In genomic region chr17:82980632-82981031, GRCh38 we compare ENCODE assay signal across 18 cellular contexts.
DNase-seq lines count a peak whose midpoint lies in the region; ATAC-seq, FAIRE-seq and TF ChIP-seq lines count a peak whose summit lies in the region.
"Had no signal": no experiment of that assay in that cellular context is flagged by ENCODE, and none has a peak within 500 bp of the region (broad histone marks: within the 10 kb centered on the region; RNA-seq: fewer than 3 reads in every experiment).

No MANE protein-coding gene starts in this region.

- POLR2A ChIA-PET in activated CD4-positive, alpha-beta T cell treated with anti-CD3 and anti-CD28 coated beads for 36 hours (lab: Charles Lee) = no interaction called here
- POLR2A ChIA-PET in activated B cell treated with CpG ODN at 0.5 μM for 24 hours (lab: Charles Lee) = interaction anchor here (0.6 kb wide), 1 partner anchor 29 kb away, joined by 4 read pairs; no protein-coding TSS in a partner anchor

- no peak overlapping the region for H3K27ac Mint-ChIP-seq in activated CD4-positive, alpha-beta T cell treated with anti-CD3 and anti-CD28 coated beads, Interleukin-2, amount 10 ng/mL, durations not matched to agents 24 days and 14 days
- no peak overlapping the region for H3K27ac Mint-ChIP-seq in activated CD4-positive, alpha-beta T cell treated with anti-CD3 and anti-CD28 coated beads for 36 hours
- H3K27ac Mint-ChIP-seq in activated B cell treated with CpG ODN at 0.5 μM for 24 hours = peak overlapping the region; percentile 50
- no peak overlapping the region for H3K27ac Mint-ChIP-seq in activated naive CD4-positive, alpha-beta T cell treated with anti-CD3 and anti-CD28 coated beads, Interleukin-2, amount 10 ng/mL, durations not matched to agents 7 days and 5 days

- H3K4me3 Mint-ChIP-seq in activated CD4-positive, alpha-beta T cell treated with anti-CD3 and anti-CD28 coated beads, Interleukin-2, amount 10 ng/mL, durations not matched to agents 24 days and 14 days = no peak overlapping the region
- H3K4me3 Mint-ChIP-seq in activated CD4-positive, alpha-beta T cell treated with anti-CD3 and anti-CD28 coated beads for 36 hours = no peak overlapping the region
- no peak overlapping the region for H3K4me3 Mint-ChIP-seq in activated B cell treated with CpG ODN at 0.5 μM for 24 hours
- no peak overlapping the region for H3K4me3 Mint-ChIP-seq in activated naive CD4-positive, alpha-beta T cell treated with anti-CD3 and anti-CD28 coated beads, Interleukin-2, amount 10 ng/mL, durations not matched to agents 7 days and 5 days

- no peaks in the 10 kb centered on the region for H3K9me3 Mint-ChIP-seq in activated CD4-positive, alpha-beta T cell treated with anti-CD3 and anti-CD28 coated beads, Interleukin-2, amount 10 ng/mL, durations not matched to agents 24 days and 14 days
- H3K9me3 Mint-ChIP-seq in activated CD4-positive, alpha-beta T cell treated with anti-CD3 and anti-CD28 coated beads for 36 hours (ENCODE audit: low read depth) = no peaks in the 10 kb centered on the region
- no peaks in the 10 kb centered on the region for H3K9me3 Mint-ChIP-seq in activated B cell treated with CpG ODN at 0.5 μM for 24 hours
- peaks cover 5% of the 10 kb centered on the region for H3K9me3 Mint-ChIP-seq in activated naive CD4-positive, alpha-beta T cell treated with anti-CD3 and anti-CD28 coated beads, Interleukin-2, amount 10 ng/mL, durations not matched to agents 7 days and 5 days

- CTCF ChIA-PET in activated CD4-positive, alpha-beta T cell treated with anti-CD3 and anti-CD28 coated beads for 36 hours (lab: Charles Lee) = no interaction called here
- CTCF ChIA-PET in activated B cell treated with CpG ODN at 0.5 μM for 24 hours (lab: Charles Lee) = no interaction called here
- CTCF ChIA-PET in activated naive CD4-positive, alpha-beta T cell treated with anti-CD3 and anti-CD28 coated beads, Interleukin-2, amount 10 ng/mL, durations not matched to agents 7 days and 5 days (lab: Charles Lee) = no interaction called here

- ATAC-seq in activated CD4-positive, alpha-beta T cell treated with anti-CD3 and anti-CD28 coated beads for 36 hours = no peak
- ATAC-seq in activated B cell treated with CpG ODN at 0.5 μM for 24 hours (ENCODE audit: low read depth) (peak; percentile 84), HG03432 (IDR thresholded peaks at IDR 0.05; ENCODE audit: unreplicated experiment) (no peak)
- ATAC-seq: HepG2 had no signal

- peaks cover 26% of the 10 kb centered on the region for H3K4me1 Mint-ChIP-seq in activated CD4-positive, alpha-beta T cell treated with anti-CD3 and anti-CD28 coated beads, Interleukin-2, amount 10 ng/mL, durations not matched to agents 24 days and 14 days
- H3K4me1 Mint-ChIP-seq in activated CD4-positive, alpha-beta T cell treated with anti-CD3 and anti-CD28 coated beads for 36 hours = peaks cover 29% of the 10 kb centered on the region
- peaks cover 36% of the 10 kb centered on the region for H3K4me1 Mint-ChIP-seq in activated B cell treated with CpG ODN at 0.5 μM for 24 hours
- peaks cover 51% of the 10 kb centered on the region for H3K4me1 Mint-ChIP-seq in activated naive CD4-positive, alpha-beta T cell treated with anti-CD3 and anti-CD28 coated beads, Interleukin-2, amount 10 ng/mL, durations not matched to agents 7 days and 5 days

- peaks cover 5% of the 10 kb centered on the region for H3K36me3 Mint-ChIP-seq in activated CD4-positive, alpha-beta T cell treated with anti-CD3 and anti-CD28 coated beads, Interleukin-2, amount 10 ng/mL, durations not matched to agents 24 days and 14 days (ENCODE audit: low read depth)
- peaks cover 6% of the 10 kb centered on the region for H3K36me3 Mint-ChIP-seq in activated CD4-positive, alpha-beta T cell treated with anti-CD3 and anti-CD28 coated beads for 36 hours (ENCODE audit: low read depth)
- no peaks in the 10 kb centered on the region for H3K36me3 Mint-ChIP-seq in activated B cell treated with CpG ODN at 0.5 μM for 24 hours (ENCODE audit: low read depth)
- peaks cover 8% of the 10 kb centered on the region for H3K36me3 Mint-ChIP-seq in activated naive CD4-positive, alpha-beta T cell treated with anti-CD3 and anti-CD28 coated beads, Interleukin-2, amount 10 ng/mL, durations not matched to agents 7 days and 5 days

- no peak for TF ChIP-seq CTCF in activated B cell treated with CpG ODN at 0.5 μM for 24 hours (IDR thresholded peaks at IDR 0.05)

- no peaks in the 10 kb centered on the region for H3K27me3 Mint-ChIP-seq in activated CD4-positive, alpha-beta T cell treated with anti-CD3 and anti-CD28 coated beads, Interleukin-2, amount 10 ng/mL, durations not matched to agents 24 days and 14 days
- no peaks in the 10 kb centered on the region for H3K27me3 Mint-ChIP-seq in activated CD4-positive, alpha-beta T cell treated with anti-CD3 and anti-CD28 coated beads for 36 hours
- no peaks in the 10 kb centered on the region for H3K27me3 Mint-ChIP-seq in activated B cell treated with CpG ODN at 0.5 μM for 24 hours
- peaks cover 4% of the 10 kb centered on the region for H3K27me3 Mint-ChIP-seq in activated naive CD4-positive, alpha-beta T cell treated with anti-CD3 and anti-CD28 coated beads, Interleukin-2, amount 10 ng/mL, durations not matched to agents 7 days and 5 days
- H3K27me3 Mint-ChIP-seq: CD4-positive, alpha-beta memory T cell had no signal

- DNase-seq in activated CD4-positive, alpha-beta T cell treated with anti-CD3 and anti-CD28 coated beads, Interleukin-2, amount 10 ng/mL, durations not matched to agents 24 days and 14 days = peak; percentile 45
- no peak for DNase-seq in activated CD4-positive, alpha-beta T cell treated with anti-CD3 and anti-CD28 coated beads for 36 hours
- DNase-seq in activated B cell treated with CpG ODN at 0.5 μM for 24 hours = no peak
- peak; percentile 8 for DNase-seq in iPS-NIHi7 (ENCODE audit: extremely low spot score)
- no peak for DNase-seq in NCI-H1092 treated with DMSO at 0.1 percent for 48 hours (lab: John Stamatoyannopoulos, UW)
- DNase-seq in urothelium cell line (ENCODE audit: low spot score) = no peak
- no peak for DNase-seq in activated naive CD4-positive, alpha-beta T cell treated with anti-CD3 and anti-CD28 coated beads, Interleukin-2, amount 10 ng/mL, durations not matched to agents 7 days and 5 days
- DNase-seq: CD4-positive, alpha-beta memory T cell; DMS153; NCI-H1048; NCI-H146; NCI-H2029 treated with DMSO at 0.1 percent for 48 hours; NCI-H2171; NCI-H526 had no signal

- FAIRE-seq in urothelium cell line (lab: Jason Lieb, UNC) = no peak
- FAIRE-seq: GM12892, H1, HepG2 had no signal

- intact Hi-C loops in activated CD4-positive, alpha-beta T cell treated with anti-CD3 and anti-CD28 coated beads, Interleukin-2, amount 10 ng/mL, durations not matched to agents 24 days and 14 days (cut with micrococcal nuclease) = no loop called here
- intact Hi-C loops in activated CD4-positive, alpha-beta T cell treated with anti-CD3 and anti-CD28 coated beads for 36 hours (cut with DNase I, micrococcal nuclease) = no loop called here
- intact Hi-C loops in activated B cell treated with CpG ODN at 0.5 μM for 24 hours (cut with micrococcal nuclease) = no loop called here

Comparison
In these comparisons a context has a peak if more than half of its experiments do, and no peak if none do; other contexts are left out.
1. DNase-seq: peak in activated CD4-positive, alpha-beta T cell treated with anti-CD3 and anti-CD28 coated beads, Interleukin-2, amount 10 ng/mL, durations not matched to agents 24 days and 14 days (single experiment) and iPS-NIHi7 (single experiment); none in activated CD4-positive, alpha-beta T cell treated with anti-CD3 and anti-CD28 coated beads for 36 hours (single experiment), activated B cell treated with CpG ODN at 0.5 μM for 24 hours (single experiment), NCI-H1092 treated with DMSO at 0.1 percent for 48 hours (single experiment), urothelium cell line (single experiment) and activated naive CD4-positive, alpha-beta T cell treated with anti-CD3 and anti-CD28 coated beads, Interleukin-2, amount 10 ng/mL, durations not matched to agents 7 days and 5 days (single experiment).